31 cellular contexts compared by ENCODE assay signal in the genomic region with DNA sequence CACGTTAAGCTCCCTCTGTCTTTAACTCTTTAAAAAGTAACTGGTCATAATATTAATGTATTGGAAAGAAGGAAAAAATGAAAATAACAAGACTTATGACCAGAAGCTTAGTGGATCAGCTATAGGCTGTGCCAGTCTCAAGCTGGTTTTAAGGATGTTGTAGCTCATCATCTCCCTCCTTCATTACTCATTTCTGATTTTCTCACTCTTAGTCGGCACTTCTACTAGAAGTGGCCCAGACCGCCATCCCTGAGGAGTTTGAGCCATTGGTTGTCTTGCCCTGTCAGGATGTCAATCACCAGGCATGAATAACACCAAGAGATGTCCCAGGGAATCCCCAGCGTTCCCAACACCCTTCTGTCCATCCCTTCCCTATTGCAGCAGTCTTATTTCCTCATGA.
DNase-seq lines count a peak whose midpoint lies in the region; ATAC-seq and TF ChIP-seq lines count a peak whose summit lies in the region.
"Had no signal": no experiment of that assay in that cellular context is flagged by ENCODE, and none has a peak within 500 bp of the region (broad histone marks: within the 10 kb centered on the region; RNA-seq: fewer than 3 reads in every experiment).

No MANE protein-coding gene starts in this region.

- POLR2A ChIA-PET in PC-9 (lab: Charles Lee; ENCODE audit: unreplicated experiment): no interaction called here

- H3K27me3 ChIP-seq in PC-9 (ENCODE audit: insufficient read depth, low read depth): no peaks in the 10 kb centered on the region
- H3K27me3 ChIP-seq: gastroesophageal sphincter, Peyer's patch, upper lobe of right lung had no signal

- H3K4me2 ChIP-seq in PC-9: no peak overlapping the region
- H3K4me2 ChIP-seq: KMS-11 had no signal

- H3K4me1 ChIP-seq in PC-9 (replicated peaks; ENCODE audit: insufficient read depth): no peaks in the 10 kb centered on the region
- H3K4me1 ChIP-seq: gastroesophageal sphincter, Peyer's patch, upper lobe of right lung had no signal

- no peaks in the 10 kb centered on the region for H4K20me1 ChIP-seq in PC-9 (ENCODE audit: insufficient read depth)

- H3F3A ChIP-seq in PC-9 (ENCODE audit: insufficient read depth, low read depth): no peaks in the 10 kb centered on the region

- TF ChIP-seq CTCF in PC-9 (conservative IDR thresholded peaks at IDR 0.05): no peak

- no peak for DNase-seq in PC-9
- DNase-seq in HuH-7 (ENCODE audit: low spot score): no peak
- DNase-seq: activated CD4-positive, alpha-beta memory T cell treated with anti-CD3 and anti-CD28 coated beads for 36 hours; activated CD4-positive, CD25-positive, alpha-beta regulatory T cell treated with anti-CD3 and anti-CD28 coated beads, Interleukin-2, amount 50 U/mL, for 72 hours; activated CD8-positive, alpha-beta memory T cell treated with anti-CD3 and anti-CD28 coated beads, Interleukin-2, amount 50 U/mL, for 4 hours; activated naive CD4-positive, alpha-beta T cell treated with anti-CD3 and anti-CD28 coated beads for 36 hours; C1 segment of cervical spinal cord; caudate nucleus; COR-L47; DMS53; effector CD8-positive, alpha-beta T cell; H9; kidney glomerular epithelial cell; naive B cell; NCI-H1417 treated with DMSO at 0.1 percent for 48 hours; NCI-H2081 treated with DMSO at 0.1 percent for 48 hours; NCI-H2227 treated with DMSO at 0.1 percent for 48 hours; NCI-H526 treated with DMSO at 0.1 percent for 48 hours; Peyer's patch; SIG-M5; small intestine; stimulated activated naive CD4-positive, alpha-beta T cell treated with Interleukin-2 at 50 U/mL for 16 hours; upper lobe of right lung had no signal

- H3K4me3 ChIP-seq in PC-9: no peak overlapping the region
- H3K4me3 ChIP-seq: coronary artery, gastroesophageal sphincter, Peyer's patch, upper lobe of right lung had no signal

- H2AFZ ChIP-seq in PC-9: no peak overlapping the region

- intact Hi-C loops in PC-9 (cut with micrococcal nuclease; ENCODE audit: unreplicated experiment): no loop called here

- no peak overlapping the region for H3K27ac ChIP-seq in PC-9
- H3K27ac ChIP-seq: coronary artery, gastroesophageal sphincter, KMS-11, Peyer's patch, upper lobe of right lung had no signal

- no TSS peak for BruUV-seq in PC-9 (replicated peaks; lab: Mats Ljungman, UMichigan)

- ATAC-seq in GM18870 (IDR thresholded peaks at IDR 0.05; ENCODE audit: unreplicated experiment) (peak; percentile 94), HG02571 (IDR thresholded peaks at IDR 0.05; ENCODE audit: unreplicated experiment) (peak; percentile 76), HG03039 (IDR thresholded peaks at IDR 0.05; ENCODE audit: unreplicated experiment) (peak; percentile 84), GM21423 (IDR thresholded peaks at IDR 0.05; ENCODE audit: unreplicated experiment) (no peak), GM21447 (IDR thresholded peaks at IDR 0.05; ENCODE audit: unreplicated experiment) (no peak)
- ATAC-seq: gastroesophageal sphincter, upper lobe of right lung had no signal

- no peaks in the 10 kb centered on the region for H3K79me2 ChIP-seq in PC-9 (ENCODE audit: low read depth)

- no peaks in the 10 kb centered on the region for H3K9me2 ChIP-seq in PC-9 (ENCODE audit: insufficient read depth)

- CTCF ChIA-PET in PC-9 (lab: Charles Lee): no interaction called here

- no peaks in the 10 kb centered on the region for H3K9me3 ChIP-seq in PC-9 (ENCODE audit: insufficient read depth, low read depth)
- H3K9me3 ChIP-seq: gastroesophageal sphincter, Peyer's patch, upper lobe of right lung had no signal

- H3K36me3 ChIP-seq in PC-9 (ENCODE audit: low read depth): no peaks in the 10 kb centered on the region
- H3K36me3 ChIP-seq: gastroesophageal sphincter, Peyer's patch, upper lobe of right lung had no signal

Comparison
In these comparisons a context has a peak if more than half of its experiments do, and no peak if none do; other contexts are left out.
1. ATAC-seq: peak in GM18870 (single experiment), HG02571 (single experiment) and HG03039 (single experiment); none in GM21423 (single experiment) and GM21447 (single experiment).